Comparison of ENCODE assay signal across 8 cellular contexts in the genomic region with DNA sequence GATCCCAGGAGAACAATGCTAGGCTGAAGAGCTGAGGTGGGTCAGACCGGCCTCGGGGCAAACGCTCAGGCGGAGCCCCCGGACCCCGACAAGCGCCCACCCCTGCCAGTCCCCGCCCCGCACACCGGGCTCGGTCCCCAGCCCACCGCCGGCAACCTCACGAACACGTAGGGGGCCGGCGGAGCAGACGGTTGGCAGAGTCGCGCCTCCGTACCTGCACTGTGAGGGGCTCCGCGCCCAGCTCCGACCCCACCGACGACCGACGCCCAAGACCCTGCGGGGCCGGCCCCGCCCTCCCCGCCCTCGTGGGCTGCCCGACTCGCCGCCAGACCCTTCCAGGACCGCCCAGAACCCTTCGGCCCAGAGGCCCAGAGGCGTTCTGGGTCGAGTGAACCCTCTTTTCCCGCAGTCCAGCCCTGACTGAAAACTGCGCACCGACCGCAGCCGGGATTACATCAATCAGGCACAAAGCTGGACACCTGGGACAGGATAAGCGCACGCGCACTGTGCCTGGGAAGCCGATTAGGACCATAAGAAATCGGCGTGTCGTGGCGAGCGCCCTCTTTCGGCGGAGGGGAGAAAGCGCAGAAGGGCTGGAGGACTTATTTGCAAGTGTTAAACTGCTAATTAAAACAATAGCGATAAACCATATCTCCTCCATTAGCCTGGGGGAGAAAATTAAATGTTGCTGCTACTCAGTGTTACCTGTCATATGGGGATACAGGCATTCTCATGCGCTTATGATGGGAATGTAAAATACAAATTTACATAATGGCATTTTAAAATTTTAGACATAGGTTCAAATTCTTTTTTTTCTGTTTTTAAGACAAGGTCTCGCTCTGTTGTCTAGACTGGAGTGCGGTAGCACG. TPM values are rescaled to one million over a fixed set of nuclear protein-coding genes. Genes with fewer than 3 reads are reported as not detected.
A peak's percentile ranks its signal among the peaks of the same experiment; 100 is the strongest.
DNase-seq lines count a peak whose midpoint lies in the region; ATAC-seq, FAIRE-seq and TF ChIP-seq lines count a peak whose summit lies in the region.

No MANE protein-coding gene starts in this region.

- no peaks in the 10 kb centered on the region for H3K36me3 Mint-ChIP-seq in astrocyte (ENCODE audit: low read depth, unreplicated experiment)

- peak overlapping the region; percentile 98 for H3K9ac ChIP-seq in astrocyte (ENCODE audit: low read length)

- H3K4me3 ChIP-seq in astrocyte (ENCODE audit: insufficient read depth, low read depth, low read length) (peak overlapping the region; percentile 92), hepatocyte (peak overlapping the region; percentile 62), retinal pigment epithelial cell (ENCODE audit: low read length) (peak overlapping the region; percentile 77)

- peak; percentile 62; the same call in 1 of the 2 replicates for TF ChIP-seq POLR2A in GM12891 (IDR thresholded peaks at IDR 0.05; ENCODE audit: low read depth, low read length)

- FAIRE-seq in GM12891 (lab: Jason Lieb, UNC) (peak; percentile 97), astrocyte (lab: Jason Lieb, UNC) (no peak)

- H3K79me2 ChIP-seq in astrocyte (ENCODE audit: insufficient read depth, low read length): peaks cover 51% of the 10 kb centered on the region
- H3K79me2 ChIP-seq in hepatocyte: peaks cover 48% of the 10 kb centered on the region

- H3K36me3 ChIP-seq in astrocyte (ENCODE audit: insufficient read depth, low read length) (no peaks in the 10 kb centered on the region), hepatocyte (replicated peaks; ENCODE audit: insufficient read depth, low read depth) (no peaks in the 10 kb centered on the region)

- peaks cover 4% of the 10 kb centered on the region for H3K4me1 Mint-ChIP-seq in astrocyte (ENCODE audit: low read depth, unreplicated experiment)

- ATAC-seq in HG02852 (IDR thresholded peaks at IDR 0.05; ENCODE audit: unreplicated experiment) (peak; percentile 67), HG03469 (IDR thresholded peaks at IDR 0.05; ENCODE audit: unreplicated experiment) (no peak)

- DNase-seq in GM12891 (ENCODE audit: insufficient read length, low spot score): peak; percentile 84
- peak; percentile 82 to 95 for DNase-seq in NCI-H1930 (lab: John Stamatoyannopoulos, UW)
- DNase-seq in T-helper 22 cell (ENCODE audit: low read depth): peak; percentile 85
- peak; percentile 58 for DNase-seq in astrocyte (ENCODE audit: low read depth)
- DNase-seq in hepatocyte (ENCODE audit: low spot score): peak; percentile 96
- DNase-seq in retinal pigment epithelial cell (ENCODE audit: low read depth): peak; percentile 70

- no peaks in the 10 kb centered on the region for H3K27me3 Mint-ChIP-seq in astrocyte (ENCODE audit: low read depth, unreplicated experiment)

- peaks cover 16% of the 10 kb centered on the region for H3K4me1 ChIP-seq in astrocyte (ENCODE audit: insufficient read depth, low read length)
- peaks cover 14% of the 10 kb centered on the region for H3K4me1 ChIP-seq in hepatocyte (ENCODE audit: insufficient read depth)

- no peaks in the 10 kb centered on the region for H3K9me3 Mint-ChIP-seq in astrocyte (ENCODE audit: unreplicated experiment)

- H3K4me3 Mint-ChIP-seq in astrocyte (ENCODE audit: unreplicated experiment): peak overlapping the region; percentile 72

- WGBS in hepatocyte (ENCODE audit: low lambda C conversion rate, missing lambda C conversion rate): 3% methylated on average over 53 of the region's 62 CpGs

- TF ChIP-seq CTCF in astrocyte (IDR thresholded peaks at IDR 0.05; ENCODE audit: insufficient read depth, low read depth, low read length) (peak; percentile 99), hepatocyte (IDR thresholded peaks at IDR 0.05; ENCODE audit: poor library complexity) (peak; percentile 99), retinal pigment epithelial cell (conservative IDR thresholded peaks at IDR 0.05; ENCODE audit: low read depth, low read length) (peak; percentile 99)

- H3K4me2 ChIP-seq in astrocyte (ENCODE audit: low read length) (peak overlapping the region; percentile 92), hepatocyte (peak overlapping the region; percentile 79)

- H3K27me3 ChIP-seq in astrocyte (ENCODE audit: insufficient read depth, low read length): no peaks in the 10 kb centered on the region
- no peaks in the 10 kb centered on the region for H3K27me3 ChIP-seq in hepatocyte

- H4K20me1 ChIP-seq in astrocyte (ENCODE audit: insufficient read depth, low read length) (peaks cover 39% of the 10 kb centered on the region), hepatocyte (ENCODE audit: insufficient read depth, poor library complexity, severe bottlenecking) (peaks cover 22% of the 10 kb centered on the region)

- H2AFZ ChIP-seq in astrocyte (ENCODE audit: low read depth, low read length) (peak overlapping the region; percentile 97), hepatocyte (peak overlapping the region; percentile 89)

- H3K27ac ChIP-seq in astrocyte (ENCODE audit: low read depth, low read length): peak overlapping the region; percentile 99
- H3K27ac ChIP-seq in hepatocyte: peak overlapping the region; percentile 97

- no peaks in the 10 kb centered on the region for H3K9me2 ChIP-seq in hepatocyte (replicated peaks; ENCODE audit: insufficient read depth)

- H3K9me3 ChIP-seq in astrocyte (ENCODE audit: insufficient read depth, low read depth, low read length): no peaks in the 10 kb centered on the region
- no peaks in the 10 kb centered on the region for H3K9me3 ChIP-seq in hepatocyte (ENCODE audit: low read depth)

- peak overlapping the region; percentile 98 for H3K27ac Mint-ChIP-seq in astrocyte (ENCODE audit: unreplicated experiment)

TF ChIP-seq in GM12891, 5 proteins besides CTCF, POLR2A, EP300 and RAD21:
- TF ChIP-seq PAX5 (IDR thresholded peaks at IDR 0.05; ENCODE audit: insufficient read depth, low read length, severe bottlenecking) (no peak), POLR2AphosphoS5 (IDR thresholded peaks at IDR 0.05; ENCODE audit: low read depth, low read length) (peak; percentile 66; the same call in 1 of the 2 replicates), TAF1 (IDR thresholded peaks at IDR 0.05; ENCODE audit: low read depth, low read length) (peak; percentile 36; the same call in 1 of the 2 replicates)

RNA-seq across cellular contexts. Expression of gene DCTN1, which starts 11.7 kb away (rescaled TPM):
- polyA plus RNA-seq in GM12891 (2012; ENCODE audit: low read depth, missing spikeins): 68.2 TPM
- total RNA-seq in astrocyte (206 and 215 TPM in 2 replicates), hepatocyte (72.3 and 84.3 TPM in 2 replicates)
- polyA plus RNA-seq in hepatocyte: 95.0 and 111 TPM in 2 replicates

RNA-seq across cellular contexts. Expression of gene C2orf81, which starts 29.6 kb away (rescaled TPM):
- 6.7 TPM for polyA plus RNA-seq in GM12891 (2012; ENCODE audit: low read depth, missing spikeins)
- total RNA-seq in astrocyte: 2.1 and 2.5 TPM in 2 replicates
- 0.32 and 0.37 TPM in 2 replicates for total RNA-seq in hepatocyte
- 0.76 and 4.2 TPM in 2 replicates for polyA plus RNA-seq in hepatocyte

RNA-seq across cellular contexts. Expression of gene WDR54, which starts 29.7 kb away (rescaled TPM):
- 85.4 TPM for polyA plus RNA-seq in GM12891 (2012; ENCODE audit: low read depth, missing spikeins)
- total RNA-seq in astrocyte (14.8 and 17.5 TPM in 2 replicates), hepatocyte (6.2 and 7.1 TPM in 2 replicates)
- 22.2 and 22.6 TPM in 2 replicates for polyA plus RNA-seq in hepatocyte

RNA-seq across cellular contexts. Expression of gene SLC4A5, which starts 48.6 kb away (rescaled TPM):
- 1.1 TPM for polyA plus RNA-seq in GM12891 (2012; ENCODE audit: low read depth, missing spikeins)
- 0.36 and 0.41 TPM in 2 replicates for total RNA-seq in astrocyte
- total RNA-seq in hepatocyte: 0.36 and 1.5 TPM in 2 replicates
- polyA plus RNA-seq in hepatocyte: 0.28 and 1.7 TPM in 2 replicates

RNA-seq across cellular contexts. Expression of gene RTKN, which starts 49.9 kb away (rescaled TPM):
- 7.9 TPM for polyA plus RNA-seq in GM12891 (2012; ENCODE audit: low read depth, missing spikeins)
- total RNA-seq in astrocyte: 41.6 and 44.4 TPM in 2 replicates
- total RNA-seq in hepatocyte: 66.1 and 74.2 TPM in 2 replicates
- 77.5 and 85.0 TPM in 2 replicates for polyA plus RNA-seq in hepatocyte
